1 cellular context compared by ENCODE assay signal in the genomic region with DNA sequence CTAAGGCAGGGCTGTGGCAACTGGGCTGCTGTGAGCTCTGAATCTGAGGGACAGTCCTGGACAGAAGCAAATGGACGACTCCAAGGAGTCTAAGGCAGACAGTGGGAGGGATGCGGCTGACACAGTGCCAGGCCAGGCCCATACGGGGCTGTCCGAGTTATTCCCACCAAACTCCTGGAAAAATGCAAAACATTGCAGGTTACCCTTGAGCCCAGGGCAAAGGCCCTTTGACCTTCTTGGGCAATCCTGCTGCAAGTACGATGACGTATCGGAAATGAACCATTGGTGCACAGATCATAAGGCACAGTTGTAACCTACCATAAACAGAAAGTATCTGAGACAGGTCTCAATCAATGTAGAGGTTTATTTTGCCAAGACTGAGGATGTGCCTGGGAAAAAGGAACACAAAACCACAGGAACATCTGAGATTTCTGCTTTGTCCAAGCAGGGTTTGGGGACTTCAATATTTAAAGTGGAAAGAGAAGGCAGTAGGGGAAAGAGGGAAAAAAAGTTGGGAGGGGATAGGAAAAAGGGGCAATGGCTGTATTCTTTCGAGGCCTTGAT.
TF ChIP-seq lines count a peak whose summit lies in the region.

No MANE protein-coding gene starts in this region.

TF ChIP-seq in HepG2, 621 proteins besides CTCF, POLR2A, EP300 and RAD21 (continued from another document):
- TF ChIP-seq ZNF772 (CRISPR knock-in tag; IDR thresholded peaks at IDR 0.05), result 0 out of 2 replicates have a peak, but pooled peaks have one; percentile 41
- no peak for TF ChIP-seq MYNN (CRISPR knock-in tag; IDR thresholded peaks at IDR 0.05; ENCODE audit: low read depth)
- TF ChIP-seq, protein P1, sequence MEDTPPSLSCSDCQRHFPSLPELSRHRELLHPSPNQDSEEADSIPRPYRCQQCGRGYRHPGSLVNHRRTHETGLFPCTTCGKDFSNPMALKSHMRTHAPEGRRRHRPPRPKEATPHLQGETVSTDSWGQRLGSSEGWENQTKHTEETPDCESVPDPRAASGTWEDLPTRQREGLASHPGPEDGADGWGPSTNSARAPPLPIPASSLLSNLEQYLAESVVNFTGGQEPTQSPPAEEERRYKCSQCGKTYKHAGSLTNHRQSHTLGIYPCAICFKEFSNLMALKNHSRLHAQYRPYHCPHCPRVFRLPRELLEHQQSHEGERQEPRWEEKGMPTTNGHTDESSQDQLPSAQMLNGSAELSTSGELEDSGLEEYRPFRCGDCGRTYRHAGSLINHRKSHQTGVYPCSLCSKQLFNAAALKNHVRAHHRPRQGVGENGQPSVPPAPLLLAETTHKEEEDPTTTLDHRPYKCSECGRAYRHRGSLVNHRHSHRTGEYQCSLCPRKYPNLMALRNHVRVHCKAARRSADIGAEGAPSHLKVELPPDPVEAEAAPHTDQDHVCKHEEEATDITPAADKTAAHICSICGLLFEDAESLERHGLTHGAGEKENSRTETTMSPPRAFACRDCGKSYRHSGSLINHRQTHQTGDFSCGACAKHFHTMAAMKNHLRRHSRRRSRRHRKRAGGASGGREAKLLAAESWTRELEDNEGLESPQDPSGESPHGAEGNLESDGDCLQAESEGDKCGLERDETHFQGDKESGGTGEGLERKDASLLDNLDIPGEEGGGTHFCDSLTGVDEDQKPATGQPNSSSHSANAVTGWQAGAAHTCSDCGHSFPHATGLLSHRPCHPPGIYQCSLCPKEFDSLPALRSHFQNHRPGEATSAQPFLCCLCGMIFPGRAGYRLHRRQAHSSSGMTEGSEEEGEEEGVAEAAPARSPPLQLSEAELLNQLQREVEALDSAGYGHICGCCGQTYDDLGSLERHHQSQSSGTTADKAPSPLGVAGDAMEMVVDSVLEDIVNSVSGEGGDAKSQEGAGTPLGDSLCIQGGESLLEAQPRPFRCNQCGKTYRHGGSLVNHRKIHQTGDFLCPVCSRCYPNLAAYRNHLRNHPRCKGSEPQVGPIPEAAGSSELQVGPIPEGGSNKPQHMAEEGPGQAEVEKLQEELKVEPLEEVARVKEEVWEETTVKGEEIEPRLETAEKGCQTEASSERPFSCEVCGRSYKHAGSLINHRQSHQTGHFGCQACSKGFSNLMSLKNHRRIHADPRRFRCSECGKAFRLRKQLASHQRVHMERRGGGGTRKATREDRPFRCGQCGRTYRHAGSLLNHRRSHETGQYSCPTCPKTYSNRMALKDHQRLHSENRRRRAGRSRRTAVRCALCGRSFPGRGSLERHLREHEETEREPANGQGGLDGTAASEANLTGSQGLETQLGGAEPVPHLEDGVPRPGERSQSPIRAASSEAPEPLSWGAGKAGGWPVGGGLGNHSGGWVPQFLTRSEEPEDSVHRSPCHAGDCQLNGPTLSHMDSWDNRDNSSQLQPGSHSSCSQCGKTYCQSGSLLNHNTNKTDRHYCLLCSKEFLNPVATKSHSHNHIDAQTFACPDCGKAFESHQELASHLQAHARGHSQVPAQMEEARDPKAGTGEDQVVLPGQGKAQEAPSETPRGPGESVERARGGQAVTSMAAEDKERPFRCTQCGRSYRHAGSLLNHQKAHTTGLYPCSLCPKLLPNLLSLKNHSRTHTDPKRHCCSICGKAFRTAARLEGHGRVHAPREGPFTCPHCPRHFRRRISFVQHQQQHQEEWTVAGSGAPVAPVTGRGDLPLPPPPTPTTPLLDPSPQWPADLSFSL (CRISPR knock-in tag; IDR thresholded peaks at IDR 0.05), result no peak
- TF ChIP-seq ZNF460 (CRISPR knock-in tag; IDR thresholded peaks at IDR 0.05; ENCODE audit: borderline replicate concordance), result no peak
- TF ChIP-seq, protein P2, sequence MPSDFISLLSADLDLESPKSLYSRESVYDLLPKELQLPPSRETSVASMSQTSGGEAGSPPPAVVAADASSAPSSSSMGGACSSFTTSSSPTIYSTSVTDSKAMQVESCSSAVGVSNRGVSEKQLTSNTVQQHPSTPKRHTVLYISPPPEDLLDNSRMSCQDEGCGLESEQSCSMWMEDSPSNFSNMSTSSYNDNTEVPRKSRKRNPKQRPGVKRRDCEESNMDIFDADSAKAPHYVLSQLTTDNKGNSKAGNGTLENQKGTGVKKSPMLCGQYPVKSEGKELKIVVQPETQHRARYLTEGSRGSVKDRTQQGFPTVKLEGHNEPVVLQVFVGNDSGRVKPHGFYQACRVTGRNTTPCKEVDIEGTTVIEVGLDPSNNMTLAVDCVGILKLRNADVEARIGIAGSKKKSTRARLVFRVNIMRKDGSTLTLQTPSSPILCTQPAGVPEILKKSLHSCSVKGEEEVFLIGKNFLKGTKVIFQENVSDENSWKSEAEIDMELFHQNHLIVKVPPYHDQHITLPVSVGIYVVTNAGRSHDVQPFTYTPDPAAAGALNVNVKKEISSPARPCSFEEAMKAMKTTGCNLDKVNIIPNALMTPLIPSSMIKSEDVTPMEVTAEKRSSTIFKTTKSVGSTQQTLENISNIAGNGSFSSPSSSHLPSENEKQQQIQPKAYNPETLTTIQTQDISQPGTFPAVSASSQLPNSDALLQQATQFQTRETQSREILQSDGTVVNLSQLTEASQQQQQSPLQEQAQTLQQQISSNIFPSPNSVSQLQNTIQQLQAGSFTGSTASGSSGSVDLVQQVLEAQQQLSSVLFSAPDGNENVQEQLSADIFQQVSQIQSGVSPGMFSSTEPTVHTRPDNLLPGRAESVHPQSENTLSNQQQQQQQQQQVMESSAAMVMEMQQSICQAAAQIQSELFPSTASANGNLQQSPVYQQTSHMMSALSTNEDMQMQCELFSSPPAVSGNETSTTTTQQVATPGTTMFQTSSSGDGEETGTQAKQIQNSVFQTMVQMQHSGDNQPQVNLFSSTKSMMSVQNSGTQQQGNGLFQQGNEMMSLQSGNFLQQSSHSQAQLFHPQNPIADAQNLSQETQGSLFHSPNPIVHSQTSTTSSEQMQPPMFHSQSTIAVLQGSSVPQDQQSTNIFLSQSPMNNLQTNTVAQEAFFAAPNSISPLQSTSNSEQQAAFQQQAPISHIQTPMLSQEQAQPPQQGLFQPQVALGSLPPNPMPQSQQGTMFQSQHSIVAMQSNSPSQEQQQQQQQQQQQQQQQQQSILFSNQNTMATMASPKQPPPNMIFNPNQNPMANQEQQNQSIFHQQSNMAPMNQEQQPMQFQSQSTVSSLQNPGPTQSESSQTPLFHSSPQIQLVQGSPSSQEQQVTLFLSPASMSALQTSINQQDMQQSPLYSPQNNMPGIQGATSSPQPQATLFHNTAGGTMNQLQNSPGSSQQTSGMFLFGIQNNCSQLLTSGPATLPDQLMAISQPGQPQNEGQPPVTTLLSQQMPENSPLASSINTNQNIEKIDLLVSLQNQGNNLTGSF (CRISPR knock-in tag; IDR thresholded peaks at IDR 0.05), result no peak
- TF ChIP-seq ZMYM2 (CRISPR knock-in tag; IDR thresholded peaks at IDR 0.05), result peak; percentile 82; the same call in 1 of the 2 replicates
- TF ChIP-seq, protein P3, sequence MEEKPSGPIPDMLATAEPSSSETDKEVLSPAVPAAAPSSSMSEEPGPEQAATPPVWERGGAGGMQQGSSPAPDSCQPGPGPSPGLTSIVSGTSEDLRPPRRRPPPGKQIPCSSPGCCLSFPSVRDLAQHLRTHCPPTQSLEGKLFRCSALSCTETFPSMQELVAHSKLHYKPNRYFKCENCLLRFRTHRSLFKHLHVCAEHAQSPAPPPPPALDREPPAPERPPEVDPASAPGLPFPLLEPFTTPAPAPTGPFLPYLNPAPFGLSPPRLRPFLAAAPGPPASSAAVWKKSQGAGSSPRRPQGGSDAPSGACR (CRISPR knock-in tag; IDR thresholded peaks at IDR 0.05), result peak; percentile 96
- TF ChIP-seq PHB2 (IDR thresholded peaks at IDR 0.05; ENCODE audit: partially characterized antibody), result no peak
- no peak for TF ChIP-seq JARID2 (CRISPR knock-in tag; IDR thresholded peaks at IDR 0.05; ENCODE audit: insufficient replicate concordance)
- peak; percentile 92 for TF ChIP-seq ESRRA (CRISPR knock-in tag; IDR thresholded peaks at IDR 0.05; ENCODE audit: low read depth)
- no peak for TF ChIP-seq ZNF468 (CRISPR knock-in tag; IDR thresholded peaks at IDR 0.05)
- peak; percentile 53 for TF ChIP-seq ZEB1 (IDR thresholded peaks at IDR 0.05; ENCODE audit: insufficient replicate concordance, low read depth)
- TF ChIP-seq, protein P4, sequence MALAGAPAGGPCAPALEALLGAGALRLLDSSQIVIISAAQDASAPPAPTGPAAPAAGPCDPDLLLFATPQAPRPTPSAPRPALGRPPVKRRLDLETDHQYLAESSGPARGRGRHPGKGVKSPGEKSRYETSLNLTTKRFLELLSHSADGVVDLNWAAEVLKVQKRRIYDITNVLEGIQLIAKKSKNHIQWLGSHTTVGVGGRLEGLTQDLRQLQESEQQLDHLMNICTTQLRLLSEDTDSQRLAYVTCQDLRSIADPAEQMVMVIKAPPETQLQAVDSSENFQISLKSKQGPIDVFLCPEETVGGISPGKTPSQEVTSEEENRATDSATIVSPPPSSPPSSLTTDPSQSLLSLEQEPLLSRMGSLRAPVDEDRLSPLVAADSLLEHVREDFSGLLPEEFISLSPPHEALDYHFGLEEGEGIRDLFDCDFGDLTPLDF (CRISPR knock-in tag; IDR thresholded peaks at IDR 0.05), result no peak
- peak; percentile 96 for TF ChIP-seq CEBPG (CRISPR knock-in tag; IDR thresholded peaks at IDR 0.05)
- TF ChIP-seq DR1 (CRISPR knock-in tag; IDR thresholded peaks at IDR 0.05), result no peak
- TF ChIP-seq NR2F2 (IDR thresholded peaks at IDR 0.05; ENCODE audit: borderline replicate concordance, low read depth), result peak; percentile 93
- TF ChIP-seq ZSCAN12 (CRISPR knock-in tag; IDR thresholded peaks at IDR 0.05), result no peak
- no peak for TF ChIP-seq ZNF577 (CRISPR knock-in tag; IDR thresholded peaks at IDR 0.05; ENCODE audit: borderline replicate concordance, low read depth)
- peak; percentile 69; the same call in 1 of the 2 replicates for TF ChIP-seq ZNF605 (CRISPR knock-in tag; IDR thresholded peaks at IDR 0.05)
- peak; percentile 96 for TF ChIP-seq GATAD2A (CRISPR knock-in tag; IDR thresholded peaks at IDR 0.05)
- TF ChIP-seq, protein P5, sequence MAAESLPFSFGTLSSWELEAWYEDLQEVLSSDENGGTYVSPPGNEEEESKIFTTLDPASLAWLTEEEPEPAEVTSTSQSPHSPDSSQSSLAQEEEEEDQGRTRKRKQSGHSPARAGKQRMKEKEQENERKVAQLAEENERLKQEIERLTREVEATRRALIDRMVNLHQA (CRISPR knock-in tag; IDR thresholded peaks at IDR 0.05), result no peak
- TF ChIP-seq WIZ (CRISPR knock-in tag; IDR thresholded peaks at IDR 0.05), result peak; percentile 72; the same call in 1 of the 2 replicates
- TF ChIP-seq, protein P6, sequence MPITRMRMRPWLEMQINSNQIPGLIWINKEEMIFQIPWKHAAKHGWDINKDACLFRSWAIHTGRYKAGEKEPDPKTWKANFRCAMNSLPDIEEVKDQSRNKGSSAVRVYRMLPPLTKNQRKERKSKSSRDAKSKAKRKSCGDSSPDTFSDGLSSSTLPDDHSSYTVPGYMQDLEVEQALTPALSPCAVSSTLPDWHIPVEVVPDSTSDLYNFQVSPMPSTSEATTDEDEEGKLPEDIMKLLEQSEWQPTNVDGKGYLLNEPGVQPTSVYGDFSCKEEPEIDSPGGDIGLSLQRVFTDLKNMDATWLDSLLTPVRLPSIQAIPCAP (CRISPR knock-in tag; IDR thresholded peaks at IDR 0.05; ENCODE audit: low read depth), result no peak
- TF ChIP-seq RXRA (CRISPR knock-in tag; IDR thresholded peaks at IDR 0.05), result peak; percentile 79; the same call in 1 of the 2 replicates
- TF ChIP-seq, protein P7, sequence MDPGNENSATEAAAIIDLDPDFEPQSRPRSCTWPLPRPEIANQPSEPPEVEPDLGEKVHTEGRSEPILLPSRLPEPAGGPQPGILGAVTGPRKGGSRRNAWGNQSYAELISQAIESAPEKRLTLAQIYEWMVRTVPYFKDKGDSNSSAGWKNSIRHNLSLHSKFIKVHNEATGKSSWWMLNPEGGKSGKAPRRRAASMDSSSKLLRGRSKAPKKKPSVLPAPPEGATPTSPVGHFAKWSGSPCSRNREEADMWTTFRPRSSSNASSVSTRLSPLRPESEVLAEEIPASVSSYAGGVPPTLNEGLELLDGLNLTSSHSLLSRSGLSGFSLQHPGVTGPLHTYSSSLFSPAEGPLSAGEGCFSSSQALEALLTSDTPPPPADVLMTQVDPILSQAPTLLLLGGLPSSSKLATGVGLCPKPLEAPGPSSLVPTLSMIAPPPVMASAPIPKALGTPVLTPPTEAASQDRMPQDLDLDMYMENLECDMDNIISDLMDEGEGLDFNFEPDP (CRISPR knock-in tag; conservative IDR thresholded peaks at IDR 0.05), result no peak
- TF ChIP-seq PRMT3 (CRISPR knock-in tag; IDR thresholded peaks at IDR 0.05; ENCODE audit: borderline replicate concordance, low read depth), result no peak
- no peak for TF ChIP-seq RFX5 (IDR thresholded peaks at IDR 0.05; ENCODE audit: low read depth, low read length)
- TF ChIP-seq ZNF230 (CRISPR knock-in tag; IDR thresholded peaks at IDR 0.05), result no peak
- peak; percentile 70 for TF ChIP-seq ZBTB21 (CRISPR knock-in tag; IDR thresholded peaks at IDR 0.05)
- TF ChIP-seq, protein P8, sequence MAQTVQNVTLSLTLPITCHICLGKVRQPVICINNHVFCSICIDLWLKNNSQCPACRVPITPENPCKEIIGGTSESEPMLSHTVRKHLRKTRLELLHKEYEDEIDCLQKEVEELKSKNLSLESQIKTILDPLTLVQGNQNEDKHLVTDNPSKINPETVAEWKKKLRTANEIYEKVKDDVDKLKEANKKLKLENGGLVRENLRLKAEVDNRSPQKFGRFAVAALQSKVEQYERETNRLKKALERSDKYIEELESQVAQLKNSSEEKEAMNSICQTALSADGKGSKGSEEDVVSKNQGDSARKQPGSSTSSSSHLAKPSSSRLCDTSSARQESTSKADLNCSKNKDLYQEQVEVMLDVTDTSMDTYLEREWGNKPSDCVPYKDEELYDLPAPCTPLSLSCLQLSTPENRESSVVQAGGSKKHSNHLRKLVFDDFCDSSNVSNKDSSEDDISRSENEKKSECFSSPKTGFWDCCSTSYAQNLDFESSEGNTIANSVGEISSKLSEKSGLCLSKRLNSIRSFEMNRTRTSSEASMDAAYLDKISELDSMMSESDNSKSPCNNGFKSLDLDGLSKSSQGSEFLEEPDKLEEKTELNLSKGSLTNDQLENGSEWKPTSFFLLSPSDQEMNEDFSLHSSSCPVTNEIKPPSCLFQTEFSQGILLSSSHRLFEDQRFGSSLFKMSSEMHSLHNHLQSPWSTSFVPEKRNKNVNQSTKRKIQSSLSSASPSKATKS (CRISPR knock-in tag; IDR thresholded peaks at IDR 0.05), result peak; percentile 77; the same call in 1 of the 2 replicates
- no peak; the same call in 1 of the 2 replicates for TF ChIP-seq EED (CRISPR knock-in tag; IDR thresholded peaks at IDR 0.05)
- 0 out of 2 replicates have a peak, but pooled peaks have one; percentile 51 for TF ChIP-seq NFKBIZ (CRISPR knock-in tag; IDR thresholded peaks at IDR 0.05)
- TF ChIP-seq CREB1 (IDR thresholded peaks at IDR 0.05), result peak; percentile 83
- peak; percentile 94 for TF ChIP-seq CREB1 (CRISPR knock-in tag; IDR thresholded peaks at IDR 0.05)
- TF ChIP-seq THYN1 (CRISPR knock-in tag; IDR thresholded peaks at IDR 0.05; ENCODE audit: borderline replicate concordance, low read depth), result no peak
- TF ChIP-seq, protein P9, sequence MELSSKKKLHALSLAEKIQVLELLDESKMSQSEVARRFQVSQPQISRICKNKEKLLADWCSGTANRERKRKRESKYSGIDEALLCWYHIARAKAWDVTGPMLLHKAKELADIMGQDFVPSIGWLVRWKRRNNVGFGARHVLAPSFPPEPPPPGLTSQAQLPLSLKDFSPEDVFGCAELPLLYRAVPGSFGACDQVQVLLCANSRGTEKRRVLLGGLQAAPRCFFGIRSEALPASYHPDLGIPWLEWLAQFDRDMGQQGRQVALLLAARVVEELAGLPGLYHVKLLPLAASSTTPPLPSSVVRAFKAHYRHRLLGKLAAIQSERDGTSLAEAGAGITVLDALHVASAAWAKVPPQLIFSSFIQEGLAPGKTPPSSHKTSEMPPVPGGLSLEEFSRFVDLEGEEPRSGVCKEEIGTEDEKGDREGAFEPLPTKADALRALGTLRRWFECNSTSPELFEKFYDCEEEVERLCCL (CRISPR knock-in tag; IDR thresholded peaks at IDR 0.05; ENCODE audit: borderline replicate concordance), result no peak
- peak; percentile 86 for TF ChIP-seq ZNF441 (CRISPR knock-in tag; IDR thresholded peaks at IDR 0.05; ENCODE audit: borderline replicate concordance)
- TF ChIP-seq KLF6 (CRISPR knock-in tag; IDR thresholded peaks at IDR 0.05), result 0 out of 2 replicates have a peak, but pooled peaks have one; percentile 14
- TF ChIP-seq RBFOX2 (IDR thresholded peaks at IDR 0.05; ENCODE audit: low read depth, low read length), result no peak
- TF ChIP-seq HDAC1 (CRISPR knock-in tag; IDR thresholded peaks at IDR 0.05), result peak; percentile 69
